12 cellular contexts compared by ENCODE assay signal in genomic region chr22:45970709-45971388, GRCh38. TPM values are rescaled to one million over a fixed set of nuclear protein-coding genes. Genes with fewer than 3 reads are reported as not detected.
A peak's percentile ranks its signal among the peaks of the same experiment; 100 is the strongest.
DNase-seq lines count a peak whose midpoint lies in the region; ATAC-seq and TF ChIP-seq lines count a peak whose summit lies in the region.
"Had no signal": no experiment of that assay in that cellular context is flagged by ENCODE, and none has a peak within 500 bp of the region (broad histone marks: within the 10 kb centered on the region; RNA-seq: fewer than 3 reads in every experiment).

No MANE protein-coding gene starts in this region.

- H3K27ac Mint-ChIP-seq in glutamatergic neuron (ENCODE audit: unreplicated experiment), result no peak overlapping the region

- TF ChIP-seq CTCF in glutamatergic neuron (IDR thresholded peaks at IDR 0.05; ENCODE audit: partially characterized antibody, unreplicated experiment) (no peak), smooth muscle cell (IDR thresholded peaks at IDR 0.05; ENCODE audit: borderline replicate concordance, insufficient read depth, poor library complexity, severe bottlenecking) (no peak)

- 0 out of 2 replicates have a peak, but pooled peaks cover 4% of the 10 kb centered on the region for H3K9me3 ChIP-seq in SJSA1 (replicated peaks)
- H3K9me3 ChIP-seq in smooth muscle cell (replicated peaks; ENCODE audit: low read depth), result no peaks in the 10 kb centered on the region
- H3K9me3 ChIP-seq: gastroesophageal sphincter had no signal

- no peak for ATAC-seq in GM19035 (IDR thresholded peaks at IDR 0.05; ENCODE audit: unreplicated experiment)
- no peak for ATAC-seq in HG02840 (IDR thresholded peaks at IDR 0.05; ENCODE audit: low FRiP score, unreplicated experiment)
- ATAC-seq: gastroesophageal sphincter had no signal

- H3K27me3 Mint-ChIP-seq in glutamatergic neuron (ENCODE audit: unreplicated experiment), result peaks cover 25% of the 10 kb centered on the region

- H3K27me3 ChIP-seq in SJSA1 (replicated peaks), result peaks cover 46% of the 10 kb centered on the region
- H3K27me3 ChIP-seq in smooth muscle cell (ENCODE audit: low read depth), result peaks cover 61% of the 10 kb centered on the region

- H3K4me3 Mint-ChIP-seq in glutamatergic neuron (ENCODE audit: unreplicated experiment), result peak overlapping the region; percentile 56

- peaks cover 3% of the 10 kb centered on the region for H3K4me1 Mint-ChIP-seq in glutamatergic neuron (ENCODE audit: low read depth, unreplicated experiment)

- WGBS in smooth muscle cell (ENCODE audit: low lambda C conversion rate), result 3% methylated on average over 32 of the region's 38 CpGs

- H3K9me3 Mint-ChIP-seq in glutamatergic neuron (ENCODE audit: unreplicated experiment), result peaks cover 6% of the 10 kb centered on the region

- H3K36me3 Mint-ChIP-seq in glutamatergic neuron (ENCODE audit: unreplicated experiment), result no peaks in the 10 kb centered on the region

- no peaks in the 10 kb centered on the region for H3K79me2 ChIP-seq in smooth muscle cell (ENCODE audit: low read depth)

- no peak overlapping the region for H2AFZ ChIP-seq in smooth muscle cell (ENCODE audit: low read depth)

- H3K4me3 ChIP-seq in SJSA1 (peak overlapping the region; percentile 21), smooth muscle cell (peak overlapping the region; percentile 44)

- H3K4me1 ChIP-seq in SJSA1 (replicated peaks), result peaks cover 54% of the 10 kb centered on the region
- peaks cover 28% of the 10 kb centered on the region for H3K4me1 ChIP-seq in smooth muscle cell (ENCODE audit: low read depth)

- H3K36me3 ChIP-seq in SJSA1 (no peaks in the 10 kb centered on the region), smooth muscle cell (ENCODE audit: low read depth) (no peaks in the 10 kb centered on the region)
- H3K36me3 ChIP-seq: gastroesophageal sphincter had no signal

- no peaks in the 10 kb centered on the region for H4K20me1 ChIP-seq in smooth muscle cell (ENCODE audit: low read depth)

- H3F3A ChIP-seq in smooth muscle cell (ENCODE audit: low read depth), result no peaks in the 10 kb centered on the region

- H3K4me2 ChIP-seq in smooth muscle cell, result peak overlapping the region; percentile 90

- peak; percentile 43 for DNase-seq in NCI-H748 (lab: John Stamatoyannopoulos, UW; ENCODE audit: unreplicated experiment)
- DNase-seq in NCI-H748 treated with DMSO at 0.1 percent for 48 hours (lab: John Stamatoyannopoulos, UW), result no peak
- DNase-seq in SJSA1 (ENCODE audit: low read depth in 1 of 2, low spot score in 2 of 2), result peak in 1 of 2 experiments; percentile 33
- DNase-seq in glutamatergic neuron, result no peak
- no peak for DNase-seq in smooth muscle cell (lab: John Stamatoyannopoulos, UW; ENCODE audit: unreplicated experiment)
- no peak for DNase-seq in superior temporal gyrus (ENCODE audit: extremely low spot score)
- DNase-seq: ACHN; activated naive CD4-positive, alpha-beta T cell; NCI-H226 had no signal

- no peak overlapping the region for H3K27ac ChIP-seq in SJSA1
- no peak overlapping the region for H3K27ac ChIP-seq in smooth muscle cell (ENCODE audit: low read depth)
- H3K27ac ChIP-seq: gastroesophageal sphincter had no signal

- no peak overlapping the region for H3K9ac ChIP-seq in smooth muscle cell (ENCODE audit: low read depth)

RNA-seq across cellular contexts. Expression of gene WNT7B, which starts 6.1 kb away (rescaled TPM):
- total RNA-seq in SJSA1 (2014; rRNA removed; shearing (Covaris generic)), result 0.18 TPM in 1 of 2 replicates, not detected in the other
- total RNA-seq in glutamatergic neuron (ENCODE audit: unreplicated experiment), result 0.37 TPM
- 0.45 and 1.6 TPM in 2 replicates for total RNA-seq in smooth muscle cell
- 0.69 and 3.2 TPM in 2 replicates for polyA plus RNA-seq in smooth muscle cell
